In genomic region chr15:38651328-38652038, GRCh38 we compare ENCODE assay signal across 11 cellular contexts.
DNase-seq lines count a peak whose midpoint lies in the region; ATAC-seq, FAIRE-seq and TF ChIP-seq lines count a peak whose summit lies in the region.
"Had no signal": no experiment of that assay in that cellular context is flagged by ENCODE, and none has a peak within 500 bp of the region (broad histone marks: within the 10 kb centered on the region; RNA-seq: fewer than 3 reads in every experiment).

No MANE protein-coding gene starts in this region.

- no peaks in the 10 kb centered on the region for H3F3A ChIP-seq in GM23248 (ENCODE audit: insufficient read depth)

- no peaks in the 10 kb centered on the region for H3K79me2 ChIP-seq in GM23248 (ENCODE audit: insufficient read depth)
- no peaks in the 10 kb centered on the region for H3K79me2 ChIP-seq in HepG2 (ENCODE audit: insufficient read depth, low read length)

- peaks cover 71% of the 10 kb centered on the region for H3K4me1 Mint-ChIP-seq in T-helper 2 cell treated with Interferon-gamma antibody and Interleukin-4, amounts not matched to agents 5 μg/mL and 100 μg/mL, for 36 hours (ENCODE audit: low read depth)
- H3K4me1 Mint-ChIP-seq in stimulated activated effector memory CD8-positive, alpha-beta T cell treated with anti-CD3 and anti-CD28 coated beads, Interleukin-12 subunit alpha, Interleukin-12 subunit beta, amount 100 ng/mL, for 72 hours: peaks cover 43% of the 10 kb centered on the region
- peaks cover 19% of the 10 kb centered on the region for H3K4me1 Mint-ChIP-seq in WTC11

- ATAC-seq in GM21825 (IDR thresholded peaks at IDR 0.05; ENCODE audit: unreplicated experiment) (peak; percentile 47), HepG2 (no peak), WTC11 (no peak)
- peak; percentile 58 for ATAC-seq in stimulated activated effector memory CD8-positive, alpha-beta T cell treated with anti-CD3 and anti-CD28 coated beads, Interleukin-12 subunit alpha, Interleukin-12 subunit beta, amount 100 ng/mL, for 72 hours

- no peak for TF ChIP-seq RAD21 in HepG2 (CRISPR knock-in tag; IDR thresholded peaks at IDR 0.05)

- no peaks in the 10 kb centered on the region for H3K27me3 Mint-ChIP-seq in T-helper 2 cell treated with Interferon-gamma antibody and Interleukin-4, amounts not matched to agents 5 μg/mL and 100 μg/mL, for 36 hours (ENCODE audit: low read depth)
- no peaks in the 10 kb centered on the region; the same call in 1 of the 2 replicates for H3K27me3 Mint-ChIP-seq in WTC11 (ENCODE audit: low read depth)

- H3K4me2 ChIP-seq in GM23248 (ENCODE audit: unreplicated experiment): no peak overlapping the region
- no peak overlapping the region for H3K4me2 ChIP-seq in HepG2 (ENCODE audit: low read depth, low read length)
- H3K4me2 ChIP-seq: PC-9 had no signal

- no peak overlapping the region for H3K4me3 ChIP-seq in GM23248
- H3K4me3 ChIP-seq in HepG2 (replicated peaks in 1 of 3; ENCODE audit: insufficient read depth in 1 of 3, low read depth in 2 of 3, low read length in 3 of 3): no peak overlapping the region
- H3K4me3 ChIP-seq: PC-9, upper lobe of left lung had no signal

- intact Hi-C loops in HepG2 (cut with micrococcal nuclease; ENCODE audit: unreplicated experiment): no loop called here

- CTCF ChIA-PET in HepG2 (lab: Yijun Ruan, JAX; ENCODE audit: low intra/inter-chr PET ratio, low total read pairs) (no interaction called here), WTC11 (lab: Charles Lee) (interaction anchor here (1.4 to 5.0 kb wide), 2 partner anchors 39 to 88 kb away, joined by 6 to 31 read pairs; partner anchors contain the start of gene RASGRP1)

- WGBS in GM23248 (ENCODE audit: low coverage in 1 of 2, low lambda C conversion rate in 2 of 2, missing lambda C conversion rate in 2 of 2), 2 experiments: 45 to 48% methylated on average over 11 of the region's 11 CpGs
- WGBS in HepG2 (ENCODE audit: low lambda C conversion rate): 16% methylated on average over 10 of the region's 11 CpGs

- TF ChIP-seq EP300 in HepG2 (IDR thresholded peaks at IDR 0.05; ENCODE audit: low read depth in 2 of 2, low read length in 2 of 2) (no peak), HepG2 (CRISPR knock-in tag; IDR thresholded peaks at IDR 0.05; ENCODE audit: borderline replicate concordance) (no peak)

- peaks cover 37% of the 10 kb centered on the region for H3K27me3 ChIP-seq in GM23248 (replicated peaks; ENCODE audit: insufficient read depth)
- no peaks in the 10 kb centered on the region; a peak in 1 of 5 replicates for H3K27me3 ChIP-seq in HepG2 (ENCODE audit: control insufficient read depth in 1 of 2, insufficient read depth in 2 of 2, low read length in 2 of 2)
- H3K27me3 ChIP-seq: upper lobe of left lung had no signal

- H3K36me3 Mint-ChIP-seq in T-helper 2 cell treated with Interferon-gamma antibody and Interleukin-4, amounts not matched to agents 5 μg/mL and 100 μg/mL, for 36 hours (ENCODE audit: low read depth): peaks cover 14% of the 10 kb centered on the region
- H3K36me3 Mint-ChIP-seq in stimulated activated effector memory CD8-positive, alpha-beta T cell treated with anti-CD3 and anti-CD28 coated beads, Interleukin-12 subunit alpha, Interleukin-12 subunit beta, amount 100 ng/mL, for 72 hours: no peaks in the 10 kb centered on the region
- H3K36me3 Mint-ChIP-seq in WTC11: no peaks in the 10 kb centered on the region

- H3K4me3 Mint-ChIP-seq in T-helper 2 cell treated with Interferon-gamma antibody and Interleukin-4, amounts not matched to agents 5 μg/mL and 100 μg/mL, for 36 hours: peak overlapping the region; percentile 86
- H3K4me3 Mint-ChIP-seq in stimulated activated effector memory CD8-positive, alpha-beta T cell treated with anti-CD3 and anti-CD28 coated beads, Interleukin-12 subunit alpha, Interleukin-12 subunit beta, amount 100 ng/mL, for 72 hours: peak overlapping the region; percentile 64
- no peak overlapping the region for H3K4me3 Mint-ChIP-seq in WTC11

- H4K20me1 ChIP-seq in GM23248 (ENCODE audit: insufficient read depth): no peaks in the 10 kb centered on the region
- no peaks in the 10 kb centered on the region for H4K20me1 ChIP-seq in HepG2 (ENCODE audit: insufficient read depth, low read length)

- H3K9me3 Mint-ChIP-seq in T-helper 2 cell treated with Interferon-gamma antibody and Interleukin-4, amounts not matched to agents 5 μg/mL and 100 μg/mL, for 36 hours: peaks cover 10% of the 10 kb centered on the region
- no peaks in the 10 kb centered on the region for H3K9me3 Mint-ChIP-seq in stimulated activated effector memory CD8-positive, alpha-beta T cell treated with anti-CD3 and anti-CD28 coated beads, Interleukin-12 subunit alpha, Interleukin-12 subunit beta, amount 100 ng/mL, for 72 hours
- peaks cover 5% of the 10 kb centered on the region; the same call in 1 of the 2 replicates for H3K9me3 Mint-ChIP-seq in WTC11

- in situ Hi-C loops in GM23248 (cut with MboI): loop anchor here (25.0 kb wide), 1 partner anchor 664 kb away; no protein-coding TSS in a partner anchor
- in situ Hi-C loops in HepG2 (cut with HindIII; ENCODE audit: extremely low pct_ligation_motif_present, low pct_unique_long_range_greater_than_20kb): no loop called here

- H3K4me1 ChIP-seq in GM23248 (ENCODE audit: insufficient read depth) (no peaks in the 10 kb centered on the region), HepG2 (ENCODE audit: insufficient read depth, low read length) (no peaks in the 10 kb centered on the region)

- BruUV-seq in HepG2 (replicated peaks; lab: Mats Ljungman, UMichigan): no TSS peak

- H2AFZ ChIP-seq in GM23248 (no peak overlapping the region), HepG2 (ENCODE audit: low read length) (no peak overlapping the region)
- H2AFZ ChIP-seq: PC-9 had no signal

- H3K36me3 ChIP-seq in GM23248 (ENCODE audit: low read depth) (no peaks in the 10 kb centered on the region), HepG2 (replicated peaks in 1 of 2; ENCODE audit: control insufficient read depth in 1 of 2, insufficient read depth in 2 of 2, low read length in 2 of 2) (no peaks in the 10 kb centered on the region)
- H3K36me3 ChIP-seq: upper lobe of left lung had no signal

- TF ChIP-seq POLR2A in HepG2 (IDR thresholded peaks at IDR 0.05; ENCODE audit: insufficient read depth in 1 of 2, low read depth in 2 of 2, low read length in 2 of 2): no peak

- no peak for FAIRE-seq in HepG2 (lab: Jason Lieb, UNC)

- peak; percentile 49 for DNase-seq in T-helper 2 cell treated with Interferon-gamma antibody and Interleukin-4, amounts not matched to agents 5 μg/mL and 100 μg/mL, for 36 hours (ENCODE audit: low spot score)
- DNase-seq in central memory CD4-positive, alpha-beta T cell: peak; percentile 76
- peak in 1 of 2 donors; percentile 62 for DNase-seq in stimulated activated effector memory CD8-positive, alpha-beta T cell treated with anti-CD3 and anti-CD28 coated beads, Interleukin-12 subunit alpha, Interleukin-12 subunit beta, amount 100 ng/mL, for 72 hours (ENCODE audit: low spot score in 2 of 2)
- no peak for DNase-seq in NCI-H524 (lab: John Stamatoyannopoulos, UW)
- DNase-seq in GM23248: no peak
- DNase-seq in HepG2 (ENCODE audit: low spot score): no peak
- DNase-seq in WTC11 (ENCODE audit: low spot score): no peak
- DNase-seq: PC-9, upper lobe of left lung had no signal

- H3K27ac Mint-ChIP-seq in T-helper 2 cell treated with Interferon-gamma antibody and Interleukin-4, amounts not matched to agents 5 μg/mL and 100 μg/mL, for 36 hours: peak overlapping the region; percentile 94
- H3K27ac Mint-ChIP-seq in stimulated activated effector memory CD8-positive, alpha-beta T cell treated with anti-CD3 and anti-CD28 coated beads, Interleukin-12 subunit alpha, Interleukin-12 subunit beta, amount 100 ng/mL, for 72 hours: peak overlapping the region; percentile 95
- H3K27ac Mint-ChIP-seq in WTC11: no peak overlapping the region

- no peaks in the 10 kb centered on the region for H3K9me2 ChIP-seq in GM23248 (ENCODE audit: insufficient read depth)

- TF ChIP-seq CTCF in HepG2 (CRISPR knock-in tag; IDR thresholded peaks at IDR 0.05) (no peak), WTC11 (IDR thresholded peaks at IDR 0.05) (no peak)

- POLR2A ChIA-PET in HepG2 (lab: Yijun Ruan, JAX) (no interaction called here), WTC11 (lab: Charles Lee) (no interaction called here)

- H3K9me3 ChIP-seq in GM23248 (ENCODE audit: low read depth) (no peaks in the 10 kb centered on the region), HepG2 (ENCODE audit: low read length) (no peaks in the 10 kb centered on the region)
- H3K9me3 ChIP-seq: upper lobe of left lung had no signal

- H3K27ac ChIP-seq in GM23248: no peak overlapping the region
- H3K27ac ChIP-seq in HepG2 (ENCODE audit: extremely low read length, insufficient read depth, low read length): no peak overlapping the region
- H3K27ac ChIP-seq: HL-60, PC-9, upper lobe of left lung had no signal

- H3K9ac ChIP-seq in GM23248: no peak overlapping the region
- no peak overlapping the region for H3K9ac ChIP-seq in HepG2 (ENCODE audit: insufficient read depth, low read depth, low read length)

TF ChIP-seq in HepG2, 621 proteins besides CTCF, POLR2A, EP300 and RAD21:
- TF ChIP-seq PHF8 (CRISPR knock-in tag; IDR thresholded peaks at IDR 0.05) (no peak), KMT2A (CRISPR knock-in tag; IDR thresholded peaks at IDR 0.05) (no peak), ZNF337 (CRISPR knock-in tag; IDR thresholded peaks at IDR 0.05; ENCODE audit: borderline replicate concordance, low read depth) (no peak), SALL2 (CRISPR knock-in tag; IDR thresholded peaks at IDR 0.05) (no peak), ZBTB21 (CRISPR knock-in tag; IDR thresholded peaks at IDR 0.05) (no peak)

TF ChIP-seq in WTC11, 78 proteins besides CTCF, POLR2A, EP300 and RAD21 (continues in another document):
- TF ChIP-seq FOXK1 (CRISPR knock-in tag; IDR thresholded peaks at IDR 0.05) (no peak), CREM (CRISPR knock-in tag; IDR thresholded peaks at IDR 0.05) (no peak), TEAD1 (CRISPR knock-in tag; IDR thresholded peaks at IDR 0.05) (no peak), ATF3 (CRISPR knock-in tag; conservative IDR thresholded peaks at IDR 0.05) (no peak), NFYB (CRISPR knock-in tag; conservative IDR thresholded peaks at IDR 0.05; ENCODE audit: low read depth) (no peak), CREB1 (CRISPR knock-in tag; IDR thresholded peaks at IDR 0.05) (no peak), TP53 (CRISPR knock-in tag; IDR thresholded peaks at IDR 0.05) (no peak)
- TF ChIP-seq, protein P1, sequence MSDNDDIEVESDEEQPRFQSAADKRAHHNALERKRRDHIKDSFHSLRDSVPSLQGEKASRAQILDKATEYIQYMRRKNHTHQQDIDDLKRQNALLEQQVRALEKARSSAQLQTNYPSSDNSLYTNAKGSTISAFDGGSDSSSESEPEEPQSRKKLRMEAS (CRISPR knock-in tag; IDR thresholded peaks at IDR 0.05): no peak

Comparison
In these comparisons a context has a peak if more than half of its experiments do, and no peak if none do; other contexts are left out.
1. ATAC-seq: peak in GM21825 (single experiment) and stimulated activated effector memory CD8-positive, alpha-beta T cell treated with anti-CD3 and anti-CD28 coated beads, Interleukin-12 subunit alpha, Interleukin-12 subunit beta, amount 100 ng/mL, for 72 hours (single experiment); none in HepG2 (single experiment) and WTC11 (single experiment).
2. DNase-seq: peak in T-helper 2 cell treated with Interferon-gamma antibody and Interleukin-4, amounts not matched to agents 5 μg/mL and 100 μg/mL, for 36 hours (single experiment) and central memory CD4-positive, alpha-beta T cell (single experiment); none in NCI-H524 (0 of 2), GM23248 (single experiment), HepG2 (single experiment) and WTC11 (single experiment).